In the genomic region with DNA sequence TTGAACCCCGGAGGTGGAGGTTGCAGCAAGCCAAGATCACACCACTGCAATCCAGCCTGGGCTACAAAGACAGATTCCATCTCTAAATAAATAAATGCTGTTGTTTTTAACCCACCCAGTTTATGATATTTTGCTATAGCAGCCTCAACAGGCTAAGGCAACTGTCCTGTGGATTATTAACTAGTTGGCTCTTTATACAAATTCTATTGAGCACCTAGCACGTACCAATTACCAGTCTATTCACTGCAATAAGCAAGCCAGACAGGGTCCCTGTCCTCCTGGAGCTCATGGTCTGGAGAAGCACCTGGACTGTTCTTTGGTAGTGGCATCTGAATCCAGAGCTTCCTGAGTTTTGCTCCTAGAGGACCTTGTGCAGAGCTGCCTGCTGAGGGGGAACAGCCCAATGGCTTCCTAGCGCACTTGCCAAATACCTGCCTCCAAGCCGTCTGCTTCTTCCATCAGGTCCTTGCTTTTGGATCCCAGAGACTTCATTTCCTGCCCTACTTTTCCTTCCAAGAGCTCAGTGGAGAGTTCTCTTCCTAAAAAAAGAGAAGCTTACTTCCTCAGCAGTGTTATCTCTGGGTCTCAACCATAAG, we compare ENCODE assay signal across 20 cellular contexts. TPM values are rescaled to one million over a fixed set of nuclear protein-coding genes. Genes with fewer than 3 reads are reported as not detected.
DNase-seq lines count a peak whose midpoint lies in the region; ATAC-seq, FAIRE-seq and TF ChIP-seq lines count a peak whose summit lies in the region.
"Had no signal": no experiment of that assay in that cellular context is flagged by ENCODE, and none has a peak within 500 bp of the region (broad histone marks: within the 10 kb centered on the region; RNA-seq: fewer than 3 reads in every experiment).

No MANE protein-coding gene starts in this region.

- H3K27me3 ChIP-seq in Panc1 (ENCODE audit: control insufficient read depth, insufficient read depth, low read length): no peaks in the 10 kb centered on the region
- H3K27me3 ChIP-seq: BE2C had no signal

- H3K4me1 ChIP-seq in Panc1 (ENCODE audit: control insufficient read depth, insufficient read depth, low read length): no peaks in the 10 kb centered on the region
- no peaks in the 10 kb centered on the region for H3K4me1 ChIP-seq in kidney (ENCODE audit: control insufficient read depth in 1 of 2, insufficient read depth in 1 of 2, low read depth in 1 of 2, low read length in 2 of 2)
- H3K4me1 ChIP-seq: BE2C had no signal

- no peak for ATAC-seq in Panc1
- no peak for ATAC-seq in Right ventricle myocardium inferior
- no peak for ATAC-seq in Right ventricle myocardium superior (ENCODE audit: poor library complexity)
- ATAC-seq in HG03571 (IDR thresholded peaks at IDR 0.05; ENCODE audit: unreplicated experiment): no peak
- ATAC-seq: CD8-positive, alpha-beta T cell; GM12878; K562 had no signal

- H3K9me3 ChIP-seq in Panc1 (ENCODE audit: control insufficient read depth, insufficient read depth, low read depth, low read length) (no peaks in the 10 kb centered on the region; the same call in 1 of the 2 replicates), kidney (ENCODE audit: control insufficient read depth in 1 of 2, low read length in 2 of 2) (no peaks in the 10 kb centered on the region)
- H3K9me3 ChIP-seq: BE2C had no signal

- H3K36me3 ChIP-seq in Panc1 (ENCODE audit: control insufficient read depth, insufficient read depth, low read length) (no peaks in the 10 kb centered on the region), kidney (ENCODE audit: control insufficient read depth in 1 of 2, insufficient read depth in 2 of 2, low read length in 2 of 2) (no peaks in the 10 kb centered on the region)
- H3K36me3 ChIP-seq: BE2C had no signal

- BruUV-seq in Panc1 (replicated peaks; lab: Mats Ljungman, UMichigan): no TSS peak

- no peak overlapping the region for H3K4me3 ChIP-seq in Panc1 (ENCODE audit: low read depth in 2 of 2, low read length in 2 of 2)
- H3K4me3 ChIP-seq in kidney (ENCODE audit: low read length in 2 of 2): no peak overlapping the region
- H3K4me3 ChIP-seq: GM12878, K562 had no signal

- no peak for FAIRE-seq in kidney (lab: Jason Lieb, UNC)
- FAIRE-seq: A204.1, GM12878, GM18507, K562 had no signal

- H3K27me3 Mint-ChIP-seq in osteocyte (ENCODE audit: unreplicated experiment): no peaks in the 10 kb centered on the region

- CTCF ChIA-PET in Panc1 (lab: Charles Lee): no interaction called here

- H3K36me3 Mint-ChIP-seq in osteocyte (ENCODE audit: unreplicated experiment): no peaks in the 10 kb centered on the region
- H3K36me3 Mint-ChIP-seq: CD8-positive, alpha-beta T cell had no signal

- intact Hi-C loops in Panc1 (cut with micrococcal nuclease; ENCODE audit: unreplicated experiment): no loop called here
- intact Hi-C loops in kidney (cut with DNase I): no loop called here
- intact Hi-C loops in Right ventricle myocardium inferior (cut with DNase I): no loop called here
- intact Hi-C loops in Right ventricle myocardium superior (cut with DNase I): no loop called here

- no peaks in the 10 kb centered on the region for H3K4me1 Mint-ChIP-seq in osteocyte (ENCODE audit: unreplicated experiment)

- H3K27ac ChIP-seq in Panc1 (ENCODE audit: low read length) (peak overlapping the region; percentile 26; the same call in 1 of the 2 replicates), kidney (ENCODE audit: low read depth in 2 of 2, low read length in 2 of 2) (no peak overlapping the region)
- H3K27ac ChIP-seq: C4-2B, HL-60 had no signal

- DNase-seq in G401 (ENCODE audit: low spot score) (peak; percentile 95), Panc1 (ENCODE audit: low read depth, low spot score) (no peak), kidney (peak; percentile 19), osteocyte (ENCODE audit: extremely low spot score, unreplicated experiment) (peak; percentile 56), Right ventricle myocardium inferior (ENCODE audit: missing footprints) (no peak), Right ventricle myocardium superior (no peak)
- no peak for DNase-seq in stimulated activated CD4-positive, alpha-beta T cell treated with anti-CD3 and anti-CD28 coated beads, Interleukin-12 subunit alpha, Interleukin-12 subunit beta, amount 100 ng/mL, for 4 hours
- DNase-seq: BE2C, Caco-2, DMS53, HCEC 1CT, HFFc6 had no signal

- no peak for TF ChIP-seq CTCF in Panc1 (IDR thresholded peaks at IDR 0.05)
- TF ChIP-seq CTCF in kidney (IDR thresholded peaks at IDR 0.05; ENCODE audit: borderline replicate concordance, extremely low read depth, insufficient read depth): no peak
- TF ChIP-seq CTCF in osteocyte (IDR thresholded peaks at IDR 0.05): no peak

- H3K9ac ChIP-seq in kidney (ENCODE audit: low read length in 2 of 2): no peak overlapping the region

- POLR2A ChIA-PET in Panc1 (lab: Charles Lee): no interaction called here

- H3K4me3 Mint-ChIP-seq in osteocyte (ENCODE audit: unreplicated experiment): no peak overlapping the region
- H3K4me3 Mint-ChIP-seq: CD8-positive, alpha-beta T cell; HFFc6 had no signal

- no peak overlapping the region for H3K27ac Mint-ChIP-seq in osteocyte (ENCODE audit: unreplicated experiment)
- H3K27ac Mint-ChIP-seq: CD8-positive, alpha-beta T cell; HFFc6 had no signal

- in situ Hi-C loops in G401 (cut with HindIII; ENCODE audit: low sequenced_read_pairs): no loop called here
- in situ Hi-C loops in Panc1 (cut with HindIII; ENCODE audit: low pct_unique_long_range_greater_than_20kb, low sequenced_read_pairs): no loop called here

- peaks cover 12% of the 10 kb centered on the region for H3K9me3 Mint-ChIP-seq in osteocyte (ENCODE audit: unreplicated experiment)
- H3K9me3 Mint-ChIP-seq: CD8-positive, alpha-beta T cell had no signal

RNA-seq across cellular contexts. Expression of a gene that starts 49.9 kb away (rescaled TPM):
- total RNA-seq in G401 (2014; rRNA removed; shearing (Covaris generic)): 12.6 and 21.1 TPM in 2 replicates
- total RNA-seq in Panc1 (2021; ENCODE audit: unreplicated experiment) (199 TPM), kidney (64.5 TPM), osteocyte (19.5 and 20.8 TPM in 2 replicates), Right ventricle myocardium inferior (42.0 TPM), Right ventricle myocardium superior (34.8 TPM)
- 183 TPM for polyA plus RNA-seq in Panc1 (2012; ENCODE audit: insufficient read length)
- polyA plus RNA-seq in kidney (ENCODE audit: insufficient read depth, low read depth, low replicate concordance): 7.8 TPM

RNA-seq across cellular contexts. Expression of a gene that starts 52.1 kb away (rescaled TPM):
- 29.5 and 55.1 TPM in 2 replicates for total RNA-seq in G401 (2014; rRNA removed; shearing (Covaris generic))
- total RNA-seq in Panc1 (2021; ENCODE audit: unreplicated experiment): 116 TPM
- 140 TPM for polyA plus RNA-seq in Panc1 (2012; ENCODE audit: insufficient read length)
- total RNA-seq in kidney: 59.5 TPM
- polyA plus RNA-seq in kidney (ENCODE audit: insufficient read depth, low read depth, low replicate concordance): 49.6 TPM
- 548 and 587 TPM in 2 replicates for total RNA-seq in osteocyte
- total RNA-seq in Right ventricle myocardium inferior: 515 TPM
- total RNA-seq in Right ventricle myocardium superior: 520 TPM

Comparison
In these comparisons a context has a peak if more than half of its experiments do, and no peak if none do; other contexts are left out.
1. DNase-seq: peak in G401 (single experiment), kidney (single experiment) and osteocyte (single experiment); none in Panc1 (single experiment), stimulated activated CD4-positive, alpha-beta T cell treated with anti-CD3 and anti-CD28 coated beads, Interleukin-12 subunit alpha, Interleukin-12 subunit beta, amount 100 ng/mL, for 4 hours (single experiment), Right ventricle myocardium inferior (single experiment) and Right ventricle myocardium superior (single experiment).